18 cellular contexts compared by ENCODE assay signal in the genomic region with DNA sequence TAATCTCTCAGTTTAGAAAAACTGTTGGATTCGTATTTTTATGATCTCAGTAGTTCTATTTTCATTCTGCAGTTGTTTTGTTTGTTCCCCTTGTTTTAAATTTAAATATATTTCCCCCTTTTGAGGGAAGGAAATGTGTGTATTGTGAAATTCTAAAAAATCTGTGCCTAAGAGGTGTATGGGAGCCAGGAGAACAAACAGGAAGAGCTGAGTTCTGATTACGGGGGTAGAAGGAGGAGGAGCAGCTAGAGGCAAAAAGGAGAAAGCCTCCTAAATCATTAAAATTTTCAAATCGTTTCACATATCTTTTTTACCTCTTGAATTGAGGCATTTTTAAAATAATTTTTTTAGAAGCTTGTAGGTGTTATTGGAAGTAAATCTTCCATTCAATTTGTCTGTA. TPM values are rescaled to one million over a fixed set of nuclear protein-coding genes. Genes with fewer than 3 reads are reported as not detected.
"Had no signal": no experiment of that assay in that cellular context is flagged by ENCODE, and none has a peak within 500 bp of the region (broad histone marks: within the 10 kb centered on the region; RNA-seq: fewer than 3 reads in every experiment).

No MANE protein-coding gene starts in this region.

- DNase-seq: activated CD8-positive, alpha-beta memory T cell treated with anti-CD3 and anti-CD28 coated beads, Interleukin-2, amount 10 ng/mL, durations not matched to agents 7 days and 5 days; activated effector memory CD4-positive, alpha-beta T cell treated with anti-CD3 and anti-CD28 coated beads, Interleukin-2, amount 50 U/mL, for 16 hours; cerebellar nuclear complex; left colon; lower lobe of right lung; stimulated activated naive CD8-positive, alpha-beta T cell treated with anti-CD3 and anti-CD28 coated beads, Interleukin-15, Interleukin-2, amounts not matched to agents 100 U/mL and 50 U/mL, for 24 hours; upper lobe of left lung had no signal

- H3K4me1 Mint-ChIP-seq: activated CD4-positive, alpha-beta memory T cell treated with anti-CD3 and anti-CD28 coated beads, Interleukin-2, amount 10 ng/mL, durations not matched to agents 7 days and 5 days; activated CD4-positive, alpha-beta T cell treated with anti-CD3 and anti-CD28 coated beads, Interleukin-2, amount 10 ng/mL, durations not matched to agents 24 days and 14 days; activated naive CD4-positive, alpha-beta T cell treated with anti-CD3 and anti-CD28 coated beads, Interleukin-2, amount 10 ng/mL, durations not matched to agents 7 days and 5 days had no signal

- H3K9me3 Mint-ChIP-seq: activated CD4-positive, alpha-beta memory T cell treated with anti-CD3 and anti-CD28 coated beads, Interleukin-2, amount 10 ng/mL, durations not matched to agents 7 days and 5 days; activated CD4-positive, alpha-beta T cell treated with anti-CD3 and anti-CD28 coated beads, Interleukin-2, amount 10 ng/mL, durations not matched to agents 24 days and 14 days; activated naive CD4-positive, alpha-beta T cell treated with anti-CD3 and anti-CD28 coated beads, Interleukin-2, amount 10 ng/mL, durations not matched to agents 7 days and 5 days had no signal

- H3K27ac Mint-ChIP-seq: activated CD4-positive, alpha-beta memory T cell treated with anti-CD3 and anti-CD28 coated beads, Interleukin-2, amount 10 ng/mL, durations not matched to agents 7 days and 5 days; activated CD4-positive, alpha-beta T cell treated with anti-CD3 and anti-CD28 coated beads, Interleukin-2, amount 10 ng/mL, durations not matched to agents 24 days and 14 days; activated CD8-positive, alpha-beta memory T cell treated with anti-CD3 and anti-CD28 coated beads, Interleukin-2, amount 10 ng/mL, durations not matched to agents 7 days and 5 days; activated naive CD4-positive, alpha-beta T cell treated with anti-CD3 and anti-CD28 coated beads, Interleukin-2, amount 10 ng/mL, durations not matched to agents 7 days and 5 days had no signal

- H3K4me3 Mint-ChIP-seq: activated CD4-positive, alpha-beta memory T cell treated with anti-CD3 and anti-CD28 coated beads, Interleukin-2, amount 10 ng/mL, durations not matched to agents 7 days and 5 days; activated CD4-positive, alpha-beta T cell treated with anti-CD3 and anti-CD28 coated beads, Interleukin-2, amount 10 ng/mL, durations not matched to agents 24 days and 14 days; activated CD8-positive, alpha-beta memory T cell treated with anti-CD3 and anti-CD28 coated beads, Interleukin-2, amount 10 ng/mL, durations not matched to agents 7 days and 5 days; activated naive CD4-positive, alpha-beta T cell treated with anti-CD3 and anti-CD28 coated beads, Interleukin-2, amount 10 ng/mL, durations not matched to agents 7 days and 5 days; naive B cell had no signal

- H3K36me3 Mint-ChIP-seq: activated naive CD4-positive, alpha-beta T cell treated with anti-CD3 and anti-CD28 coated beads, Interleukin-2, amount 10 ng/mL, durations not matched to agents 7 days and 5 days; naive B cell had no signal

- H3K27ac ChIP-seq: coronary artery, heart right ventricle, lower lobe of right lung, parathyroid adenoma, upper lobe of left lung had no signal

- H3K27me3 Mint-ChIP-seq: naive B cell had no signal

RNA-seq across cellular contexts. Expression of a gene that starts 2.3 kb away (rescaled TPM):
- total RNA-seq: activated CD4-positive, alpha-beta memory T cell treated with anti-CD3 and anti-CD28 coated beads, Interleukin-2, amount 10 ng/mL, durations not matched to agents 7 days and 5 days; activated CD4-positive, alpha-beta T cell treated with anti-CD3 and anti-CD28 coated beads, Interleukin-2, amount 10 ng/mL, durations not matched to agents 24 days and 14 days; activated CD8-positive, alpha-beta memory T cell treated with anti-CD3 and anti-CD28 coated beads, Interleukin-2, amount 10 ng/mL, durations not matched to agents 7 days and 5 days; epithelial cell of proximal tubule; fibroblast of villous mesenchyme; left colon; mesenteric fat pad; T-helper 2 cell treated with Interferon-gamma antibody and Interleukin-4, amounts not matched to agents 100 ng/mL and 5 ng/mL, for 36 hours had no signal
